1 cellular context compared by ENCODE assay signal in the genomic region with DNA sequence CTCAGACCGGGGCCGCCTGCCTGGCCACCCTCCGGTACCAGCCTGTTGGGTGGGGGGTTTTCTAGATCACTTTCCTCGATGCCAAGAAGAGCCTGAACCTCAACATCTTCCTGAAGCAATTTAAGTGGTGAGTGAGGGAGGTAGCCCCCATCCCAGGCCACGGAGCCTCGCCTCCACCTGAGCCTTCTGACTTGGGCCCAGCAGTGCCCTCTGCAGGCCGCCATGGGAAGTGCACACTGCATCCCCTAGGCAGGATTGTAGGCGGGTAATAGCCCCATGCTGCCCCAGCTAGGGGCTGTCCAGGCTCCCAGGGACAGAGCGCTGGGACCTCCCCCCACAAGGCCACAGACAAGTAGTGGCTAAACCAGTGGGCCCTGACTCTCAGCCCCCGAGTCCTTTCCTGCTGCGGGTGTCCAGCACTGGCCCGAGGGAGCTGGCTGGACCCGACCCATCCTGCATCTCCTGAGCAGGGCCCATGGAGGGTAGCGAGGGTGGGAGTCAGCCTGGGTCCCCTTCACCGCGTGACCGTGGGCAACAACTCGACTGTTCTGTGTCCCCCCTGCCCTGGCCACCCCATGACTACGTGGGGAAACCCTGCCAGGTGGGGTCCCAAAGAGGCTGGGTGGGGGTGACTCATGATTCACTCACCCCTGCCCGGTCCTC.
TF ChIP-seq lines count a peak whose summit lies in the region.

No MANE protein-coding gene starts in this region.

TF ChIP-seq in HepG2, 621 proteins besides CTCF, POLR2A, EP300 and RAD21 (continued from another document):
- TF ChIP-seq, protein P1, sequence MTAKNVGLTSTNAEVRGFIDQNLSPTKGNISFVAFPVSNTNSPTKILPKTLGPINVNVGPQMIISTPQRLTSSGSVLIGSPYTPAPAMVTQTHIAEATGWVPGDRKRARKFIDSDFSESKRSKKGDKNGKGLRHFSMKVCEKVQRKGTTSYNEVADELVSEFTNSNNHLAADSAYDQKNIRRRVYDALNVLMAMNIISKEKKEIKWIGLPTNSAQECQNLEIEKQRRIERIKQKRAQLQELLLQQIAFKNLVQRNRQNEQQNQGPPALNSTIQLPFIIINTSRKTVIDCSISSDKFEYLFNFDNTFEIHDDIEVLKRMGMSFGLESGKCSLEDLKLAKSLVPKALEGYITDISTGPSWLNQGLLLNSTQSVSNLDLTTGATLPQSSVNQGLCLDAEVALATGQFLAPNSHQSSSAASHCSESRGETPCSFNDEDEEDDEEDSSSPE (CRISPR knock-in tag; IDR thresholded peaks at IDR 0.05) = no peak
- TF ChIP-seq ZNF83 (CRISPR knock-in tag; IDR thresholded peaks at IDR 0.05; ENCODE audit: borderline replicate concordance) (no peak), SOX6 (IDR thresholded peaks at IDR 0.05) (no peak), SOX6 (CRISPR knock-in tag; IDR thresholded peaks at IDR 0.05) (0 out of 2 replicates have a peak, but pooled peaks have one; percentile 15), KDM2A (CRISPR knock-in tag; IDR thresholded peaks at IDR 0.05; ENCODE audit: borderline replicate concordance, low read depth) (peak; percentile 71; the same call in 1 of the 2 replicates)
- TF ChIP-seq, protein P2, sequence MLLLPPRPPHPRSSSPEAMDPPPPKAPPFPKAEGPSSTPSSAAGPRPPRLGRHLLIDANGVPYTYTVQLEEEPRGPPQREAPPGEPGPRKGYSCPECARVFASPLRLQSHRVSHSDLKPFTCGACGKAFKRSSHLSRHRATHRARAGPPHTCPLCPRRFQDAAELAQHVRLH (CRISPR knock-in tag; IDR thresholded peaks at IDR 0.05; ENCODE audit: borderline replicate concordance, low read depth) = peak; percentile 45; the same call in 1 of the 2 replicates
